24 cellular contexts compared by ENCODE assay signal in genomic region chr1:226344441-226345120, GRCh38.
"Had no signal": no experiment of that assay in that cellular context is flagged by ENCODE, and none has a peak within 500 bp of the region (broad histone marks: within the 10 kb centered on the region; RNA-seq: fewer than 3 reads in every experiment).

No MANE protein-coding gene starts in this region.

- H3K27ac ChIP-seq: esophagus muscularis mucosa, foreskin keratinocyte, heart right ventricle, left ventricle myocardium inferior, parathyroid adenoma, right atrium auricular region, testis, transverse colon, VCaP had no signal

- H3K9me3 ChIP-seq: esophagus muscularis mucosa, left ventricle myocardium inferior, mucosa of descending colon, right atrium auricular region, testis, transverse colon had no signal

- H3K27me3 ChIP-seq: esophagus muscularis mucosa, foreskin keratinocyte, heart right ventricle, right atrium auricular region, testis, transverse colon had no signal

- H3K4me1 ChIP-seq: esophagus muscularis mucosa, foreskin keratinocyte, left ventricle myocardium inferior, parathyroid adenoma, right atrium auricular region, testis had no signal

- ATAC-seq: activated CD4-positive, CD25-positive, alpha-beta regulatory T cell treated with anti-CD3 and anti-CD28 coated beads, Interleukin-2, amount 50 U/mL, for 24 hours; activated naive CD8-positive, alpha-beta T cell treated with anti-CD3 and anti-CD28 coated beads, Interleukin-2, amount 50 U/mL, for 24 hours; foreskin keratinocyte; heart right ventricle; mucosa of descending colon; stimulated activated naive CD8-positive, alpha-beta T cell treated with anti-CD3 and anti-CD28 coated beads, Interleukin-15, Interleukin-2, amounts not matched to agents 100 U/mL and 50 U/mL, for 24 hours had no signal

- H3K79me2 ChIP-seq: parathyroid adenoma had no signal

- H3K4me3 ChIP-seq: esophagus muscularis mucosa, heart right ventricle, left ventricle myocardium inferior, lung, mucosa of descending colon, right atrium auricular region, testis, transverse colon had no signal

- DNase-seq: activated CD4-positive, alpha-beta T cell treated with anti-CD3 and anti-CD28 coated beads for 48 hours; activated CD4-positive, alpha-beta T cell treated with anti-CD3 and anti-CD28 coated beads, Interleukin-2, amount 50 U/mL, for 48 hours; activated CD8-positive, alpha-beta memory T cell treated with anti-CD3 and anti-CD28 coated beads for 24 hours; activated naive CD8-positive, alpha-beta T cell treated with anti-CD3 and anti-CD28 coated beads, Interleukin-2, amount 50 U/mL, for 24 hours; endodermal cell; foreskin keratinocyte; heart right ventricle; left ventricle myocardium inferior; mucosa of descending colon; occipital lobe; stimulated activated naive CD8-positive, alpha-beta T cell treated with anti-CD3 and anti-CD28 coated beads, Interleukin-15, Interleukin-2, amounts not matched to agents 100 U/mL and 50 U/mL, for 24 hours; T-helper 9 cell; testis; transverse colon had no signal

- H3K9ac ChIP-seq: parathyroid adenoma had no signal

- H3K36me3 ChIP-seq: esophagus muscularis mucosa, heart right ventricle, left ventricle myocardium inferior, right atrium auricular region, transverse colon had no signal

- H2AFZ ChIP-seq: parathyroid adenoma had no signal

- FAIRE-seq: bronchial epithelial cell, islet of Langerhans, TTC549, urothelium cell line had no signal
